8 cellular contexts compared by ENCODE assay signal in genomic region chr7:95772298-95772770, GRCh38.
DNase-seq lines count a peak whose midpoint lies in the region; TF ChIP-seq lines count a peak whose summit lies in the region.

DYNC1I1 (plus strand) TSS chr7:95772554; CDS start chr7:95804730, 32,176 bp downstream.

- peak within 1 kb of the TSS; percentile 42; the same call in 1 of the 2 replicates for H3K9ac ChIP-seq in MM.1S (ENCODE audit: low read length)

- no peaks in the 10 kb centered on the region for H3K9me3 ChIP-seq in MM.1S (replicated peaks; ENCODE audit: insufficient read depth, low read length)

- TF ChIP-seq CTCF in HFF-Myc (IDR thresholded peaks at IDR 0.05; ENCODE audit: low read depth, low read length, missing control alignments) = no peak
- no peak; the same call in 1 of the 2 replicates for TF ChIP-seq CTCF in MM.1S (IDR thresholded peaks at IDR 0.05; ENCODE audit: low read length)
- TF ChIP-seq CTCF in coronary artery (IDR thresholded peaks at IDR 0.05) = no peak

- DNase-seq in SIG-M5 treated with dmso at 0.1 percent for 504 hours (lab: John Stamatoyannopoulos, UW; ENCODE audit: unreplicated experiment) = peak; percentile 73
- DNase-seq in SIG-M5 (lab: John Stamatoyannopoulos, UW) = no peak
- no peak for DNase-seq in HFF-Myc (ENCODE audit: extremely low read depth, low read depth)
- peak; percentile 81 for DNase-seq in MM.1S
- DNase-seq in SKM-1 (lab: John Stamatoyannopoulos, UW; ENCODE audit: unreplicated experiment) = peak; percentile 49
- DNase-seq in coronary artery (ENCODE audit: low spot score) = no peak
- peak; percentile 88 for DNase-seq in left kidney (ENCODE audit: low read depth, low spot score)
- peak; percentile 13 for DNase-seq in stimulated activated CD4-positive, alpha-beta T cell treated with anti-CD3 and anti-CD28 coated beads, Interleukin-1b, Interleukin-23, amount 100 ng/mL, for 48 hours

- peak within 1 kb of the TSS; percentile 45 for H3K4me2 ChIP-seq in MM.1S (ENCODE audit: low read depth, low read length)

- no peaks in the 10 kb centered on the region for H3K79me2 ChIP-seq in MM.1S (ENCODE audit: low read length)

- H3K27me3 ChIP-seq in MM.1S (replicated peaks; ENCODE audit: insufficient read depth, low read length) = no peaks in the 10 kb centered on the region

- H3K27ac ChIP-seq in MM.1S (ENCODE audit: low read length) (no peak within 1 kb of the TSS), coronary artery (peak within 1 kb of the TSS; percentile 6 to 30)

- no peaks in the 10 kb centered on the region for H3K36me3 ChIP-seq in MM.1S (replicated peaks; ENCODE audit: insufficient read depth, low read length)

- peak within 1 kb of the TSS; percentile 42 for H2AFZ ChIP-seq in MM.1S (ENCODE audit: low read length)

- no peaks in the 10 kb centered on the region for H3K4me1 ChIP-seq in MM.1S (ENCODE audit: low read length)

- H3K4me3 ChIP-seq in HFF-Myc (replicated peaks; ENCODE audit: low read depth, low read length) (peak within 1 kb of the TSS; percentile 33), MM.1S (ENCODE audit: low read length) (peak within 1 kb of the TSS; percentile 61), coronary artery (peak within 1 kb of the TSS; percentile 93)

- no peaks in the 10 kb centered on the region for H3K9me2 ChIP-seq in MM.1S (replicated peaks; ENCODE audit: insufficient read depth, low read length)

- no peaks in the 10 kb centered on the region for H4K20me1 ChIP-seq in MM.1S (ENCODE audit: insufficient read depth, low read length)

- no peaks in the 10 kb centered on the region for H3F3A ChIP-seq in MM.1S (ENCODE audit: insufficient read depth, low read length)

Comparison
In these comparisons a context has a peak if more than half of its experiments do, and no peak if none do; other contexts are left out.
1. DNase-seq: peak in SIG-M5 treated with dmso at 0.1 percent for 504 hours (single experiment), MM.1S (single experiment), SKM-1 (single experiment), left kidney (single experiment) and stimulated activated CD4-positive, alpha-beta T cell treated with anti-CD3 and anti-CD28 coated beads, Interleukin-1b, Interleukin-23, amount 100 ng/mL, for 48 hours (single experiment); none in SIG-M5 (single experiment), HFF-Myc (single experiment) and coronary artery (single experiment).
2. H3K4me3 ChIP-seq: peak in every context shown above with its lines; median percentile 93 in coronary artery; 61 in MM.1S; 33 in HFF-Myc.